In genomic region chr20:51022803-51023616, GRCh38 we compare ENCODE assay signal across 1 cellular context.
A peak's percentile ranks its signal among the peaks of the same experiment; 100 is the strongest.
TF ChIP-seq lines count a peak whose summit lies in the region.

Gene KCNG1 (minus strand): TSS chr20:51023107. CDS start chr20:51010338, 12,769 bp downstream.

TF ChIP-seq in HEK293, 187 proteins besides CTCF, POLR2A, EP300 and RAD21 (continued from another document):
- TF ChIP-seq ZNF518A (tag by site-specific recombination; conservative IDR thresholded peaks at IDR 0.05; ENCODE audit: low read depth) (no peak), IKZF3 (tag by site-specific recombination; IDR thresholded peaks at IDR 0.05) (peak; percentile 61), ZIC2 (tag by site-specific recombination; IDR thresholded peaks at IDR 0.05) (peak; percentile 48), ZNF146 (tag by site-specific recombination; IDR thresholded peaks at IDR 0.05) (no peak), OSR2 (tag by site-specific recombination; IDR thresholded peaks at IDR 0.05) (peak; percentile 54), ZNF692 (tag by site-specific recombination; IDR thresholded peaks at IDR 0.05) (0 out of 2 replicates have a peak, but pooled peaks have one; percentile 41), ZNF335 (tag by site-specific recombination; conservative IDR thresholded peaks at IDR 0.05) (peak; percentile 82), ZNF398 (tag by site-specific recombination; IDR thresholded peaks at IDR 0.05) (peak; percentile 52; the same call in 1 of the 2 replicates), ZBTB26 (tag by site-specific recombination; optimal IDR thresholded peaks at IDR 0.05) (peak; percentile 78), PATZ1 (tag by site-specific recombination; IDR thresholded peaks at IDR 0.05) (peak; percentile 69), KLF8 (tag by site-specific recombination; IDR thresholded peaks at IDR 0.05) (0 out of 2 replicates have a peak, but pooled peaks have one; percentile 31), ZNF596 (tag by site-specific recombination; IDR thresholded peaks at IDR 0.05) (0 out of 2 replicates have a peak, but pooled peaks have one; percentile 32), ZNF521 (tag by site-specific recombination; IDR thresholded peaks at IDR 0.05) (no peak), SP3 (tag by site-specific recombination; IDR thresholded peaks at IDR 0.05) (peak; percentile 77), SP2 (tag by site-specific recombination; IDR thresholded peaks at IDR 0.05) (peak; percentile 74), GLIS1 (tag by site-specific recombination; IDR thresholded peaks at IDR 0.05) (peak; percentile 25; the same call in 1 of the 2 replicates), ZNF501 (tag by site-specific recombination; IDR thresholded peaks at IDR 0.05) (no peak), PBX3 (CRISPR knock-in tag; IDR thresholded peaks at IDR 0.05) (peak; percentile 53; the same call in 1 of the 2 replicates)
